Comparison of ENCODE assay signal across 8 cellular contexts in genomic region chr22:50341977-50342650, GRCh38. TPM values are rescaled to one million over a fixed set of nuclear protein-coding genes. Genes with fewer than 3 reads are reported as not detected.
DNase-seq lines count a peak whose midpoint lies in the region; ATAC-seq and TF ChIP-seq lines count a peak whose summit lies in the region.

No MANE protein-coding gene starts in this region.

- no peaks in the 10 kb centered on the region for H3K36me3 Mint-ChIP-seq in activated naive CD4-positive, alpha-beta T cell treated with anti-CD3 and anti-CD28 coated beads, Interleukin-2, amount 10 ng/mL, durations not matched to agents 7 days and 5 days

- POLR2A ChIA-PET in SK-N-SH (lab: Yijun Ruan, JAX), result interaction anchor here (1.0 to 1.8 kb wide), 2 partner anchors 14 to 81 kb away, joined by 3 to 5 read pairs; no protein-coding TSS in a partner anchor

- H3K27ac Mint-ChIP-seq in activated naive CD4-positive, alpha-beta T cell treated with anti-CD3 and anti-CD28 coated beads, Interleukin-2, amount 10 ng/mL, durations not matched to agents 7 days and 5 days, result peak overlapping the region; percentile 94

- H3K9me3 Mint-ChIP-seq in activated naive CD4-positive, alpha-beta T cell treated with anti-CD3 and anti-CD28 coated beads, Interleukin-2, amount 10 ng/mL, durations not matched to agents 7 days and 5 days, result no peaks in the 10 kb centered on the region

- H3F3A ChIP-seq in SK-N-SH (replicated peaks; ENCODE audit: insufficient read depth), result peaks cover 17% of the 10 kb centered on the region

- DNase-seq in CD1c-positive myeloid dendritic cell (ENCODE audit: extremely low spot score) (peak; percentile 94), LoVo (ENCODE audit: low spot score) (peak; percentile 89), SK-N-SH (peak; percentile 87), globus pallidus (ENCODE audit: low spot score) (peak; percentile 85), nucleus accumbens (lab: John Stamatoyannopoulos, UW) (peak in 53 of 56 donors; percentile 27 to 92 (median 71))
- DNase-seq in activated naive CD4-positive, alpha-beta T cell treated with anti-CD3 and anti-CD28 coated beads, Interleukin-2, amount 10 ng/mL, durations not matched to agents 7 days and 5 days, result peak; percentile 93

- H3K27me3 ChIP-seq in SK-N-SH (ENCODE audit: insufficient read depth) (no peaks in the 10 kb centered on the region), subcutaneous abdominal adipose tissue (ENCODE audit: control insufficient read depth in 5 of 5, insufficient read depth in 4 of 5, low read length in 5 of 5) (no peaks in the 10 kb centered on the region)

- TF ChIP-seq EP300 in SK-N-SH (IDR thresholded peaks at IDR 0.05; ENCODE audit: borderline replicate concordance in 1 of 2, low read depth in 1 of 2, low read length in 1 of 2), result no peak

- H2AFZ ChIP-seq in SK-N-SH (ENCODE audit: low read depth), result peak overlapping the region; percentile 74

- peaks cover 10% of the 10 kb centered on the region; the same call in 1 of the 2 replicates for H3K79me2 ChIP-seq in SK-N-SH (ENCODE audit: insufficient read depth)

- H3K4me1 ChIP-seq in SK-N-SH (ENCODE audit: control insufficient read depth in 1 of 2, insufficient read depth in 2 of 2, low read depth in 1 of 2, low read length in 1 of 2) (peaks cover 0 to 10% of the 10 kb centered on the region in 2 experiments; a peak in 1 of 4 replicates), subcutaneous abdominal adipose tissue (ENCODE audit: control insufficient read depth in 5 of 5, insufficient read depth in 5 of 5, low read length in 5 of 5) (peaks cover 0 to 22% (median 20%) of the 10 kb centered on the region in 5 donors)

- H3K9ac ChIP-seq in SK-N-SH (peak overlapping the region; percentile 82), subcutaneous abdominal adipose tissue (ENCODE audit: low read length in 5 of 5) (peak overlapping the region in 4 of 5 donors; percentile 56 to 82 (median 64))

- peak; percentile 90 for TF ChIP-seq RAD21 in SK-N-SH (IDR thresholded peaks at IDR 0.05; ENCODE audit: low read length)

- WGBS in SK-N-SH (ENCODE audit: low lambda C conversion rate), result 36% methylated on average over 8 of the region's 26 CpGs

- no peaks in the 10 kb centered on the region for H3K36me3 ChIP-seq in SK-N-SH (replicated peaks in 1 of 2; ENCODE audit: control insufficient read depth in 1 of 2, insufficient read depth in 2 of 2, low read length in 1 of 2)
- H3K36me3 ChIP-seq in subcutaneous abdominal adipose tissue (ENCODE audit: control insufficient read depth in 5 of 5, insufficient read depth in 5 of 5, low read length in 5 of 5), result no peaks in the 10 kb centered on the region

- H3K4me1 Mint-ChIP-seq in activated naive CD4-positive, alpha-beta T cell treated with anti-CD3 and anti-CD28 coated beads, Interleukin-2, amount 10 ng/mL, durations not matched to agents 7 days and 5 days, result peaks cover 14% of the 10 kb centered on the region

- H3K4me3 ChIP-seq in SK-N-SH (ENCODE audit: low read depth in 2 of 2, low read length in 1 of 2) (peak overlapping the region; percentile 56 to 75), subcutaneous abdominal adipose tissue (ENCODE audit: low read depth in 1 of 5, low read length in 5 of 5) (peak overlapping the region; percentile 55 to 81 (median 73))

- peak; percentile 96 for TF ChIP-seq CTCF in SK-N-SH (IDR thresholded peaks at IDR 0.05)

- H3K27ac ChIP-seq in SK-N-SH (ENCODE audit: low read depth in 2 of 2, low read length in 1 of 2) (peak overlapping the region; percentile 56 to 84), subcutaneous abdominal adipose tissue (ENCODE audit: low read depth, low read length) (peak overlapping the region; percentile 75)

- peak overlapping the region; percentile 76 for H3K4me3 Mint-ChIP-seq in activated naive CD4-positive, alpha-beta T cell treated with anti-CD3 and anti-CD28 coated beads, Interleukin-2, amount 10 ng/mL, durations not matched to agents 7 days and 5 days

- H3K9me3 ChIP-seq in SK-N-SH (no peaks in the 10 kb centered on the region), subcutaneous abdominal adipose tissue (ENCODE audit: control insufficient read depth in 5 of 5, low read length in 5 of 5) (no peaks in the 10 kb centered on the region)

- peak; percentile 67 for ATAC-seq in GM21367 (IDR thresholded peaks at IDR 0.05; ENCODE audit: unreplicated experiment)

- CTCF ChIA-PET in SK-N-SH (lab: Yijun Ruan, JAX), result interaction anchor here (0.6 to 3.3 kb wide), 47 partner anchors 8 to 422 kb away, joined by 3 to 75 read pairs (median 5); partner anchors contain the start of genes DENND6B, HDAC10, MAPK12 and PANX2
- CTCF ChIA-PET in activated naive CD4-positive, alpha-beta T cell treated with anti-CD3 and anti-CD28 coated beads, Interleukin-2, amount 10 ng/mL, durations not matched to agents 7 days and 5 days (lab: Charles Lee), result interaction anchor here (0.8 to 2.7 kb wide), 15 partner anchors 10 to 279 kb away, joined by 3 to 30 read pairs (median 5); partner anchors contain the start of genes DENND6B and HDAC10

- peak overlapping the region; percentile 98 for H3K4me2 ChIP-seq in SK-N-SH

- no peaks in the 10 kb centered on the region for H3K27me3 Mint-ChIP-seq in activated naive CD4-positive, alpha-beta T cell treated with anti-CD3 and anti-CD28 coated beads, Interleukin-2, amount 10 ng/mL, durations not matched to agents 7 days and 5 days

- peaks cover 8% of the 10 kb centered on the region for H4K20me1 ChIP-seq in SK-N-SH (ENCODE audit: insufficient read depth)

- no peaks in the 10 kb centered on the region for H3K9me2 ChIP-seq in SK-N-SH

TF ChIP-seq in SK-N-SH, 30 proteins besides CTCF, POLR2A, EP300 and RAD21 (continues in another document):
- TF ChIP-seq MAX (IDR thresholded peaks at IDR 0.05; ENCODE audit: low read depth) (no peak), SIN3A (IDR thresholded peaks at IDR 0.05; ENCODE audit: borderline replicate concordance, low read depth, low read length) (peak; percentile 78; the same call in 1 of the 2 replicates), FOSL2 (IDR thresholded peaks at IDR 0.05; ENCODE audit: borderline replicate concordance, low read depth) (no peak), MEF2A (IDR thresholded peaks at IDR 0.05; ENCODE audit: borderline replicate concordance, low read depth) (no peak), REST (IDR thresholded peaks at IDR 0.05; ENCODE audit: low read depth, low read length) (no peak), PBX3 (IDR thresholded peaks at IDR 0.05) (no peak), GATA2 (CRISPR knock-in tag; IDR thresholded peaks at IDR 0.05) (no peak), TCF12 (IDR thresholded peaks at IDR 0.05) (no peak), NRF1 (IDR thresholded peaks at IDR 0.05; ENCODE audit: low read depth, low read length) (no peak), RFX5 (IDR thresholded peaks at IDR 0.05; ENCODE audit: low read length) (no peak), EZH2phosphoT487 (IDR thresholded peaks at IDR 0.05; ENCODE audit: borderline replicate concordance, low read depth) (no peak)

RNA-seq across cellular contexts. Expression of gene PPP6R2, which starts 1.0 kb away (rescaled TPM):
- 45.1 and 45.7 TPM in 2 replicates for polyA plus RNA-seq in SK-N-SH (2012; rRNA removed)
- 19.7 and 29.4 TPM in 2 replicates for polyA plus RNA-seq in SK-N-SH (2012; cell fraction: cytosol; rRNA removed)
- polyA plus RNA-seq in SK-N-SH (2012; cell fraction: nucleus; rRNA removed), result 132 and 167 TPM in 2 replicates

RNA-seq across cellular contexts. Expression of gene DENND6B, which starts 15.3 kb away (rescaled TPM):
- 5.6 and 5.8 TPM in 2 replicates for polyA plus RNA-seq in SK-N-SH (2012; rRNA removed)
- polyA plus RNA-seq in SK-N-SH (2012; cell fraction: cytosol; rRNA removed), result 1.2 and 2.3 TPM in 2 replicates
- polyA plus RNA-seq in SK-N-SH (2012; cell fraction: nucleus; rRNA removed), result 27.5 and 30.6 TPM in 2 replicates

RNA-seq across cellular contexts. Expression of gene PLXNB2, which starts 34.7 kb away (rescaled TPM):
- 85.8 and 108 TPM in 2 replicates for polyA plus RNA-seq in SK-N-SH (2012; rRNA removed)
- 38.1 and 61.2 TPM in 2 replicates for polyA plus RNA-seq in SK-N-SH (2012; cell fraction: cytosol; rRNA removed)
- 385 and 523 TPM in 2 replicates for polyA plus RNA-seq in SK-N-SH (2012; cell fraction: nucleus; rRNA removed)

Comparison
In these comparisons a context has a peak if more than half of its experiments do, and no peak if none do; other contexts are left out.
1. Peak in every context shown above with its lines: DNase-seq, ATAC-seq, H3K4me3 ChIP-seq and H3K27ac ChIP-seq.